Comparison of ENCODE assay signal across 1 cellular context in genomic region chr22:23860187-23860586, GRCh38. TPM values are rescaled to one million over a fixed set of nuclear protein-coding genes. Genes with fewer than 3 reads are reported as not detected.
"Had no signal": no experiment of that assay in that cellular context is flagged by ENCODE, and none has a peak within 500 bp of the region (broad histone marks: within the 10 kb centered on the region; RNA-seq: fewer than 3 reads in every experiment).

No MANE protein-coding gene starts in this region.

RNA-seq across cellular contexts. Expression of gene DERL3, which starts 21.4 kb away (rescaled TPM):
- total RNA-seq: mammary epithelial cell had no signal
